Comparison of ENCODE assay signal across 8 cellular contexts in the genomic region with DNA sequence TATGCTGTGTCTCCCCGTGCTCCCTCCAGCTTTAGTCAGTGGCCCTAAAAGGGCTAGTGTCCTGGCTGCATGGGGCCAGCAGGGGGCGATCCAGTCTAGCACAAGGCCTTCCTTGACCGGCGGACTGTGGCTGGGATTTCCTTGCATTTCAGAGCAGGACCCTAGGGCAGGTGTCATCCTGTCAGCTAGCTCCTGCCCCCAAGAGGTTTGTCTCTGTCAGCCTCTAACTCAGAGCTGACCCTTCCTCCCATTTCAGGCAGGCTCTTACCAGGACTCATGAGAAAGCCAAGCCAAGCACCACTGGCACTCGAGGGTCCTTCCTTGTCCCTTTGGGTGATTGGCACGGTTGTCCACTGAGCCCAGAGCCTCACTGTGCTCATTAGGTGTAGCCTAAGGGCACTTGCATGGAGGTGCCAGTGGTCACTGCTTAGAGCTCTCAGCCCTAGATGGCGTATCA.
DNase-seq lines count a peak whose midpoint lies in the region; ATAC-seq and TF ChIP-seq lines count a peak whose summit lies in the region.

No MANE protein-coding gene starts in this region.

- no TSS peak for BruUV-seq in IMR-90 (replicated peaks; lab: Mats Ljungman, UMichigan)

- no peaks in the 10 kb centered on the region for H3K4me1 ChIP-seq in IMR-90 (ENCODE audit: control insufficient read depth, insufficient read depth, low read length)

- H2BK120ac ChIP-seq in IMR-90 (ENCODE audit: low read depth, low read length): no peak overlapping the region

- no peaks in the 10 kb centered on the region for H3K79me1 ChIP-seq in IMR-90 (ENCODE audit: low read depth in 1 of 2, low read length in 2 of 2)

- peak; percentile 16 for DNase-seq in activated gamma-delta T cell treated with Interleukin-2 at 50 U/mL for 16 hours
- no peak for DNase-seq in activated gamma-delta T cell (lab: John Stamatoyannopoulos, UW)
- DNase-seq in IMR-90: peak; percentile 16
- DNase-seq in fibroblast of peridontal ligament (ENCODE audit: extremely low read depth): peak; percentile 2
- DNase-seq in sciatic nerve (ENCODE audit: low spot score): peak; percentile 67
- no peak for DNase-seq in omental fat pad (ENCODE audit: low spot score)

- H2BK15ac ChIP-seq in IMR-90 (ENCODE audit: low read depth, low read length): no peak overlapping the region

- TF ChIP-seq CTCF in IMR-90 (conservative IDR thresholded peaks at IDR 0.05; ENCODE audit: low read depth, low read length) (peak; percentile 50), VCaP (conservative IDR thresholded peaks at IDR 0.05) (peak; percentile 28; the same call in 1 of the 2 replicates), omental fat pad (IDR thresholded peaks at IDR 0.05) (no peak)

- no peaks in the 10 kb centered on the region for H4K20me1 ChIP-seq in IMR-90 (ENCODE audit: insufficient read depth, low read length)

- H3K4ac ChIP-seq in IMR-90 (ENCODE audit: low read depth, low read length): no peak overlapping the region

- H3K4me3 ChIP-seq in IMR-90 (ENCODE audit: insufficient read depth, low read depth, low read length): no peak overlapping the region

- no peak overlapping the region for H2AK9ac ChIP-seq in IMR-90 (replicated peaks; ENCODE audit: low read depth, low read length, poor library complexity)

- peak; percentile 36; the same call in 1 of the 2 replicates for TF ChIP-seq RAD21 in IMR-90 (IDR thresholded peaks at IDR 0.05; ENCODE audit: low read length)

- no peak overlapping the region for H4K5ac ChIP-seq in IMR-90 (ENCODE audit: low read depth, low read length)

- CTCF ChIA-PET in IMR-90 (lab: Yijun Ruan, JAX): interaction anchor here (0.9 to 1.2 kb wide), 3 partner anchors 9 to 15 kb away, joined by 3 read pairs; no protein-coding TSS in a partner anchor

- H3K27me3 ChIP-seq in IMR-90 (ENCODE audit: control insufficient read depth, insufficient read depth, low read length): peaks cover 1% of the 10 kb centered on the region; the same call in 1 of the 2 replicates

- no peak overlapping the region for H4K8ac ChIP-seq in IMR-90 (ENCODE audit: low read depth in 2 of 2, low read length in 2 of 2)

- H2BK5ac ChIP-seq in IMR-90 (ENCODE audit: low read depth, low read length, poor library complexity, severe bottlenecking): no peak overlapping the region

- H4K91ac ChIP-seq in IMR-90 (ENCODE audit: insufficient read depth, low read depth, low read length): no peak overlapping the region

- 17% methylated on average over 5 of the region's 7 CpGs; no CpG with 5 or more reads in 1 of the 2 experiments for WGBS in IMR-90 (ENCODE audit: extremely low coverage in 2 of 2, insufficient read length in 1 of 2), 2 experiments

- no peaks in the 10 kb centered on the region for H3K36me3 ChIP-seq in IMR-90 (ENCODE audit: control insufficient read depth, insufficient read depth, low read length)

- no peak overlapping the region for H3K56ac ChIP-seq in IMR-90 (ENCODE audit: extremely low read depth, insufficient read depth, low read length)

- no peak overlapping the region for H3K14ac ChIP-seq in IMR-90 (replicated peaks; ENCODE audit: low read depth, low read length)

- dilution Hi-C loops in IMR-90 (cut with HindIII; ENCODE audit: low sequenced_read_pairs, unreplicated experiment): no loop called here

- no peaks in the 10 kb centered on the region for H3K9me3 ChIP-seq in IMR-90 (ENCODE audit: control insufficient read depth, insufficient read depth, low read length)

- in situ Hi-C loops in IMR-90 (cut with MboI; ENCODE audit: low sequenced_read_pairs): no loop called here

- H2BK20ac ChIP-seq in IMR-90 (ENCODE audit: low read depth, low read length): no peak overlapping the region

- intact Hi-C loops in IMR-90 (cut with micrococcal nuclease) (no loop called here), sciatic nerve (cut with DNase I) (no loop called here)

- H3K27ac ChIP-seq in IMR-90 (ENCODE audit: insufficient read depth, low read length) (no peak overlapping the region), VCaP (no peak overlapping the region)

- POLR2A ChIA-PET in IMR-90 (lab: Charles Lee; ENCODE audit: unreplicated experiment): no interaction called here

- no peaks in the 10 kb centered on the region for H3K9me1 ChIP-seq in IMR-90 (ENCODE audit: insufficient read depth, low read length)

- ATAC-seq in GM21825 (IDR thresholded peaks at IDR 0.05; ENCODE audit: unreplicated experiment) (peak; percentile 81), IMR-90 (ENCODE audit: low read depth) (peak; percentile 71), sciatic nerve (peak; percentile 49), omental fat pad (ENCODE audit: low FRiP score) (no peak)

- no peak overlapping the region for H2AFZ ChIP-seq in IMR-90 (replicated peaks; ENCODE audit: low read length, poor library complexity)

- no peak overlapping the region for H3K18ac ChIP-seq in IMR-90 (ENCODE audit: low read depth, low read length)

- no peak overlapping the region for H3K9ac ChIP-seq in IMR-90 (ENCODE audit: low read depth, low read length)

- no peak overlapping the region for H2AK5ac ChIP-seq in IMR-90 (ENCODE audit: low read depth, low read length)

- no peak overlapping the region for H3K4me2 ChIP-seq in IMR-90 (ENCODE audit: low read depth, low read length)

- TF ChIP-seq POLR2A in IMR-90 (IDR thresholded peaks at IDR 0.05; ENCODE audit: low read depth, low read length): no peak

- H3K23ac ChIP-seq in IMR-90 (ENCODE audit: low read depth, low read length): no peak overlapping the region

TF ChIP-seq in IMR-90, 13 proteins besides CTCF, POLR2A, EP300 and RAD21:
- no peak for TF ChIP-seq BHLHE40 (IDR thresholded peaks at IDR 0.05; ENCODE audit: low read depth, low read length)
- no peak for TF ChIP-seq RCOR1 (IDR thresholded peaks at IDR 0.05; ENCODE audit: insufficient replicate concordance, low read length)
- no peak for TF ChIP-seq CHD1 (IDR thresholded peaks at IDR 0.05; ENCODE audit: low read depth, low read length)
- no peak for TF ChIP-seq FOS (IDR thresholded peaks at IDR 0.05; ENCODE audit: low read depth, low read length)
- TF ChIP-seq, protein P1, sequence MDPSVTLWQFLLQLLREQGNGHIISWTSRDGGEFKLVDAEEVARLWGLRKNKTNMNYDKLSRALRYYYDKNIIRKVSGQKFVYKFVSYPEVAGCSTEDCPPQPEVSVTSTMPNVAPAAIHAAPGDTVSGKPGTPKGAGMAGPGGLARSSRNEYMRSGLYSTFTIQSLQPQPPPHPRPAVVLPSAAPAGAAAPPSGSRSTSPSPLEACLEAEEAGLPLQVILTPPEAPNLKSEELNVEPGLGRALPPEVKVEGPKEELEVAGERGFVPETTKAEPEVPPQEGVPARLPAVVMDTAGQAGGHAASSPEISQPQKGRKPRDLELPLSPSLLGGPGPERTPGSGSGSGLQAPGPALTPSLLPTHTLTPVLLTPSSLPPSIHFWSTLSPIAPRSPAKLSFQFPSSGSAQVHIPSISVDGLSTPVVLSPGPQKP (IDR thresholded peaks at IDR 0.05; ENCODE audit: borderline replicate concordance, low read depth, low read length): no peak
- no peak for TF ChIP-seq RFX5 (IDR thresholded peaks at IDR 0.05; ENCODE audit: low read depth, low read length)
- TF ChIP-seq SMC3 (IDR thresholded peaks at IDR 0.05; ENCODE audit: low read depth, low read length): no peak
- TF ChIP-seq MAZ (IDR thresholded peaks at IDR 0.05; ENCODE audit: borderline replicate concordance, low read depth, low read length): no peak

Comparison
In these comparisons a context has a peak if more than half of its experiments do, and no peak if none do; other contexts are left out.
1. DNase-seq: peak in activated gamma-delta T cell treated with Interleukin-2 at 50 U/mL for 16 hours (single experiment), IMR-90 (single experiment), fibroblast of peridontal ligament (single experiment) and sciatic nerve (single experiment); none in activated gamma-delta T cell (single experiment) and omental fat pad (single experiment).
2. CTCF ChIP-seq: peak in IMR-90 (single experiment) and VCaP (single experiment); none in omental fat pad (0 of 3).